15 cellular contexts compared by ENCODE assay signal in the genomic region with DNA sequence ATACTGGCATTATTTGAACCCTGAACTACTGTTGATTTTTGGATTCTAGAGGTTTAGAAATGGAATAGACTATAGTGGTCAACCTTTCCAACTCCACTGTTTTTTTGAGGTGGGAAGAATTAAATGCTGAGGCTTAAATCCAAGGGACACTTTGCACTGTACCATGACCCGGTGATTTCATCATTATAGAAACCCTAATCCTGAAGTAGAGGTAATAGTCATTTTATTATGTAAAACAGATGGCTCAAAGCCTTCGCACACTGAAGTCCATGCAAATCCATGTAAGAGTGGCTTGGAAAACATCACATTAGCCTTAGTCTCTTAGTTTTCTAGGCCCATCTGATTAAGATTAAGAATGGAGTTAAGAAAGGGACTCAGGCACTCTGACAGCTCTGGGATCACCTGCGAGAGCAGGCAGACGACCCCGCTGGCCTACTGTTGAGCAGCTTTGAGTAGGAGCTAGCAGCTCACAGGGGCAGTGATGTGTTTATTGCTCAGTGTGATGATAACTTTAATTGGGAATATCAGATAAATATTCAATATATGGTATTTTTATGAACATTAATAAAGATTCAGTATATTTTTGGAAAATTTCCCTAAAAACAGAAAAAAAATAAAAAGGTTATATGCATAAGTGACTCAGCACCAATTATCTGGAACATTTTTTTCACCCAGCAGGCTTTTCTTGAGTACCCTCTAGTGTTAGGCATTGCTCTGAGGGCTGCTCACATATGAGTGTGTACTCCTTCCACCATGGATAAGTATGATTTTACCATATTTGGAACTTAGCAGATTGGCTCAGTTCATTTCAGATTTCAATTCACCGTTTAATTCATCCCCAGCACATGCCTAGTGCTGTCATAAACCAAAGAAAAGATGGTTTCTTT. TPM values are rescaled to one million over a fixed set of nuclear protein-coding genes. Genes with fewer than 3 reads are reported as not detected.
DNase-seq lines count a peak whose midpoint lies in the region; ATAC-seq and TF ChIP-seq lines count a peak whose summit lies in the region.
"Had no signal": no experiment of that assay in that cellular context is flagged by ENCODE, and none has a peak within 500 bp of the region (broad histone marks: within the 10 kb centered on the region; RNA-seq: fewer than 3 reads in every experiment).

No MANE protein-coding gene starts in this region.

- no peak for ATAC-seq in activated T-cell treated with anti-CD3 and anti-CD28 coated beads, Interleukin-2, amount 50 U/mL, for 4 hours
- no peak for ATAC-seq in central memory CD8-positive, alpha-beta T cell (replicated peaks; ENCODE audit: extremely low read depth, poor library complexity, severe bottlenecking)
- ATAC-seq in GM18909 (IDR thresholded peaks at IDR 0.05; ENCODE audit: poor library complexity, unreplicated experiment): no peak
- ATAC-seq: body of pancreas, PC-3 had no signal

- no peak overlapping the region for H3K4me3 ChIP-seq in retinal pigment epithelial cell (ENCODE audit: low read length)
- H3K4me3 ChIP-seq: body of pancreas had no signal

- no peak for DNase-seq in activated T-cell treated with anti-CD3 and anti-CD28 coated beads, Interleukin-2, amount 50 U/mL, for 24 hours
- DNase-seq in activated T-cell treated with anti-CD3 and anti-CD28 coated beads, Interleukin-2, amount 50 U/mL, for 4 hours: no peak
- DNase-seq in NCI-H446 treated with DMSO at 0.1 percent for 48 hours (lab: John Stamatoyannopoulos, UW) (peak; percentile 16), retinal pigment epithelial cell (ENCODE audit: low read depth) (no peak), glomerular visceral epithelial cell (ENCODE audit: extremely low spot score) (no peak), AG08396 (ENCODE audit: low spot score) (no peak)
- DNase-seq in central memory CD8-positive, alpha-beta T cell (ENCODE audit: low spot score in 2 of 2): no peak
- DNase-seq: mesenchymal stem cell; NCI-H1436 treated with DMSO at 0.1 percent for 48 hours; PC-3; stimulated activated CD4-positive, alpha-beta T cell treated with anti-CD3 and anti-CD28 coated beads, Interleukin-2, amount 100 ng/mL, for 24 hours; stimulated activated naive CD4-positive, alpha-beta T cell treated with Interleukin-2 at 50 U/mL for 16 hours; T1000 had no signal

- peak; percentile 9 for TF ChIP-seq CTCF in retinal pigment epithelial cell (conservative IDR thresholded peaks at IDR 0.05; ENCODE audit: low read depth, low read length)

- peaks cover 8% of the 10 kb centered on the region for H3K36me3 Mint-ChIP-seq in activated T-cell treated with anti-CD3 and anti-CD28 coated beads, Interleukin-2, amount 50 U/mL, for 24 hours (ENCODE audit: low read depth)
- H3K36me3 Mint-ChIP-seq in activated T-cell treated with anti-CD3 and anti-CD28 coated beads, Interleukin-2, amount 50 U/mL, for 4 hours (ENCODE audit: insufficient read depth): peaks cover 5% of the 10 kb centered on the region
- no peaks in the 10 kb centered on the region for H3K36me3 Mint-ChIP-seq in central memory CD8-positive, alpha-beta T cell (ENCODE audit: insufficient read depth)

- peak overlapping the region; percentile 18 for H3K27ac Mint-ChIP-seq in activated T-cell treated with anti-CD3 and anti-CD28 coated beads, Interleukin-2, amount 50 U/mL, for 24 hours
- H3K27ac Mint-ChIP-seq in central memory CD8-positive, alpha-beta T cell (ENCODE audit: low read depth): peak overlapping the region; percentile 92

- peaks cover 36% of the 10 kb centered on the region for H3K4me1 Mint-ChIP-seq in activated T-cell treated with anti-CD3 and anti-CD28 coated beads, Interleukin-2, amount 50 U/mL, for 24 hours (ENCODE audit: low read depth)
- peaks cover 26% of the 10 kb centered on the region for H3K4me1 Mint-ChIP-seq in activated T-cell treated with anti-CD3 and anti-CD28 coated beads, Interleukin-2, amount 50 U/mL, for 4 hours (ENCODE audit: low read depth)
- H3K4me1 Mint-ChIP-seq in central memory CD8-positive, alpha-beta T cell: peaks cover 22% of the 10 kb centered on the region

- no peaks in the 10 kb centered on the region for H3K27me3 Mint-ChIP-seq in activated T-cell treated with anti-CD3 and anti-CD28 coated beads, Interleukin-2, amount 50 U/mL, for 24 hours
- H3K27me3 Mint-ChIP-seq in activated T-cell treated with anti-CD3 and anti-CD28 coated beads, Interleukin-2, amount 50 U/mL, for 4 hours (ENCODE audit: low read depth): no peaks in the 10 kb centered on the region
- H3K27me3 Mint-ChIP-seq in central memory CD8-positive, alpha-beta T cell: no peaks in the 10 kb centered on the region

- no peaks in the 10 kb centered on the region for H3K9me3 Mint-ChIP-seq in activated T-cell treated with anti-CD3 and anti-CD28 coated beads, Interleukin-2, amount 50 U/mL, for 24 hours
- H3K9me3 Mint-ChIP-seq in activated T-cell treated with anti-CD3 and anti-CD28 coated beads, Interleukin-2, amount 50 U/mL, for 4 hours: no peaks in the 10 kb centered on the region
- H3K9me3 Mint-ChIP-seq in central memory CD8-positive, alpha-beta T cell: no peaks in the 10 kb centered on the region

- no peak overlapping the region for H3K4me3 Mint-ChIP-seq in activated T-cell treated with anti-CD3 and anti-CD28 coated beads, Interleukin-2, amount 50 U/mL, for 24 hours
- no peak overlapping the region for H3K4me3 Mint-ChIP-seq in activated T-cell treated with anti-CD3 and anti-CD28 coated beads, Interleukin-2, amount 50 U/mL, for 4 hours
- no peak overlapping the region for H3K4me3 Mint-ChIP-seq in central memory CD8-positive, alpha-beta T cell

RNA-seq across cellular contexts. Expression of a gene that starts 13.4 kb away (rescaled TPM):
- total RNA-seq in activated T-cell treated with anti-CD3 and anti-CD28 coated beads, Interleukin-2, amount 50 U/mL, for 4 hours: 1 to 10 TPM; 3.8 to 4.7 (median 4.6) TPM

RNA-seq across cellular contexts. Expression of a gene that starts 14.5 kb away (rescaled TPM):
- total RNA-seq in activated T-cell treated with anti-CD3 and anti-CD28 coated beads, Interleukin-2, amount 50 U/mL, for 4 hours: 1 to 10 TPM; 5.5 to 6.2 (median 6.0) TPM
